In genomic region chr19:19488875-19489690, GRCh38 we compare ENCODE assay signal across 8 cellular contexts. TPM values are rescaled to one million over a fixed set of nuclear protein-coding genes. Genes with fewer than 3 reads are reported as not detected.
DNase-seq lines count a peak whose midpoint lies in the region; TF ChIP-seq lines count a peak whose summit lies in the region.

No MANE protein-coding gene starts in this region.

- H3K27ac ChIP-seq in colonic mucosa: peak overlapping the region; percentile 71

- intact Hi-C loops in activated CD4-positive, alpha-beta T cell treated with anti-CD3 and anti-CD28 coated beads, Interleukin-2, amount 10 ng/mL, durations not matched to agents 24 days and 14 days (cut with micrococcal nuclease): loop anchor here (1.0 to 2.0 kb wide), 5 partner anchors 29 to 122 kb away; no protein-coding TSS in a partner anchor
- intact Hi-C loops in colonic mucosa (cut with DNase I): no loop called here

- TF ChIP-seq CTCF in HFFc6 (IDR thresholded peaks at IDR 0.05) (no peak), colonic mucosa (IDR thresholded peaks at IDR 0.05) (no peak)

- H3K4me1 ChIP-seq in colonic mucosa: peaks cover 29% of the 10 kb centered on the region

- no peak overlapping the region for H3K4me3 ChIP-seq in colonic mucosa

- DNase-seq in GM04503 (ENCODE audit: low read depth): peak; percentile 90
- DNase-seq in HFFc6: peak; percentile 97
- peak; percentile 75 for DNase-seq in NCI-H2171 treated with DMSO at 0.1 percent for 48 hours (lab: John Stamatoyannopoulos, UW)
- DNase-seq in activated CD4-positive, alpha-beta T cell treated with anti-CD3 and anti-CD28 coated beads, Interleukin-2, amount 10 ng/mL, durations not matched to agents 24 days and 14 days: peak; percentile 98
- peak; percentile 92 for DNase-seq in colonic mucosa
- DNase-seq in left kidney (ENCODE audit: low read depth, low spot score): peak; percentile 98
- DNase-seq in stimulated activated CD4-positive, alpha-beta T cell treated with anti-CD3 and anti-CD28 coated beads, Interleukin-2, amount 100 ng/mL, for 4 hours (ENCODE audit: low read depth): peak; percentile 69
- DNase-seq in NCI-H446 treated with DMSO at 0.1 percent for 48 hours (lab: John Stamatoyannopoulos, UW): no peak

- H3K36me3 ChIP-seq in colonic mucosa: peaks cover 3% of the 10 kb centered on the region

- H3K9me3 Mint-ChIP-seq in HFFc6: no peaks in the 10 kb centered on the region
- no peaks in the 10 kb centered on the region for H3K9me3 Mint-ChIP-seq in activated CD4-positive, alpha-beta T cell treated with anti-CD3 and anti-CD28 coated beads, Interleukin-2, amount 10 ng/mL, durations not matched to agents 24 days and 14 days

- peaks cover 59% of the 10 kb centered on the region for H3K4me1 Mint-ChIP-seq in HFFc6 (ENCODE audit: low read depth)
- H3K4me1 Mint-ChIP-seq in activated CD4-positive, alpha-beta T cell treated with anti-CD3 and anti-CD28 coated beads, Interleukin-2, amount 10 ng/mL, durations not matched to agents 24 days and 14 days: peaks cover 36% of the 10 kb centered on the region

- H3K9ac ChIP-seq in colonic mucosa (ENCODE audit: low read depth in 2 of 2, low read length in 2 of 2): peak overlapping the region in 1 of 2 donors; percentile 69

- no peaks in the 10 kb centered on the region for H3K36me3 Mint-ChIP-seq in HFFc6 (ENCODE audit: low read depth)
- peaks cover 11% of the 10 kb centered on the region for H3K36me3 Mint-ChIP-seq in activated CD4-positive, alpha-beta T cell treated with anti-CD3 and anti-CD28 coated beads, Interleukin-2, amount 10 ng/mL, durations not matched to agents 24 days and 14 days (ENCODE audit: low read depth)

- H3K27ac Mint-ChIP-seq in HFFc6: peak overlapping the region; percentile 98
- H3K27ac Mint-ChIP-seq in activated CD4-positive, alpha-beta T cell treated with anti-CD3 and anti-CD28 coated beads, Interleukin-2, amount 10 ng/mL, durations not matched to agents 24 days and 14 days: peak overlapping the region; percentile 98

- no peaks in the 10 kb centered on the region for H3K9me3 ChIP-seq in colonic mucosa

- peaks cover 1% of the 10 kb centered on the region; the same call in 1 of the 2 replicates for H3K27me3 Mint-ChIP-seq in HFFc6 (ENCODE audit: insufficient read depth)
- no peaks in the 10 kb centered on the region for H3K27me3 Mint-ChIP-seq in activated CD4-positive, alpha-beta T cell treated with anti-CD3 and anti-CD28 coated beads, Interleukin-2, amount 10 ng/mL, durations not matched to agents 24 days and 14 days

- peak overlapping the region; percentile 77 for H3K4me3 Mint-ChIP-seq in HFFc6
- peak overlapping the region; percentile 76 for H3K4me3 Mint-ChIP-seq in activated CD4-positive, alpha-beta T cell treated with anti-CD3 and anti-CD28 coated beads, Interleukin-2, amount 10 ng/mL, durations not matched to agents 24 days and 14 days

- H3K27me3 ChIP-seq in colonic mucosa: no peaks in the 10 kb centered on the region

RNA-seq across cellular contexts. Expression of gene TSSK6, which starts 26.3 kb away (rescaled TPM):
- total RNA-seq in HFFc6 (2021; fragmentation: NEBNext Ultra II Directional; extraction: Animal tissue kit (Norgen Biotek cat#: 25700)): 1 to 10 TPM in 2 of 6 experiments, under 1 TPM in 4; 0.61 to 1.3 (median 0.92) TPM
- total RNA-seq in activated CD4-positive, alpha-beta T cell treated with anti-CD3 and anti-CD28 coated beads, Interleukin-2, amount 10 ng/mL, durations not matched to agents 24 days and 14 days: 3.3 and 4.4 TPM in 2 replicates
- total RNA-seq in colonic mucosa: 1 to 10 TPM; 2.2 to 3.6 TPM

RNA-seq across cellular contexts. Expression of gene NDUFA13, which starts 26.9 kb away (rescaled TPM):
- total RNA-seq in HFFc6 (2021; fragmentation: NEBNext Ultra II Directional; extraction: Animal tissue kit (Norgen Biotek cat#: 25700)): 100 to 1,000 TPM; 266 to 393 (median 323) TPM
- 370 and 391 TPM in 2 replicates for total RNA-seq in activated CD4-positive, alpha-beta T cell treated with anti-CD3 and anti-CD28 coated beads, Interleukin-2, amount 10 ng/mL, durations not matched to agents 24 days and 14 days
- 100 to 1,000 TPM; 399 to 494 TPM for total RNA-seq in colonic mucosa

RNA-seq across cellular contexts. Expression of gene YJEFN3, which starts 39.6 kb away (rescaled TPM):
- total RNA-seq in HFFc6 (2021; fragmentation: NEBNext Ultra II Directional; extraction: Animal tissue kit (Norgen Biotek cat#: 25700)): 1 to 10 TPM; 1.4 to 2.5 (median 2.0) TPM
- 11.4 and 14.6 TPM in 2 replicates for total RNA-seq in activated CD4-positive, alpha-beta T cell treated with anti-CD3 and anti-CD28 coated beads, Interleukin-2, amount 10 ng/mL, durations not matched to agents 24 days and 14 days
- 10 to 100 TPM in 1 of 2 donors, 1 to 10 TPM in 1; 1.9 to 17.3 TPM for total RNA-seq in colonic mucosa

RNA-seq across cellular contexts. Expression of gene CILP2, which starts 49.0 kb away (rescaled TPM):
- under 1 TPM; 0.09 to 0.28 (median 0.15) TPM for total RNA-seq in HFFc6 (2021; fragmentation: NEBNext Ultra II Directional; extraction: Animal tissue kit (Norgen Biotek cat#: 25700))
- total RNA-seq in activated CD4-positive, alpha-beta T cell treated with anti-CD3 and anti-CD28 coated beads, Interleukin-2, amount 10 ng/mL, durations not matched to agents 24 days and 14 days: 0.14 TPM in 2 replicates
- under 1 TPM; 0.05 to 0.35 TPM for total RNA-seq in colonic mucosa
